ENCODE assay signal across 11 cellular contexts in genomic region chr14:51394391-51394790, GRCh38.
DNase-seq lines count a peak whose midpoint lies in the region; ATAC-seq, FAIRE-seq and TF ChIP-seq lines count a peak whose summit lies in the region.
"Had no signal": no experiment of that assay in that cellular context is flagged by ENCODE, and none has a peak within 500 bp of the region (broad histone marks: within the 10 kb centered on the region; RNA-seq: fewer than 3 reads in every experiment).

No MANE protein-coding gene starts in this region.

- 94% methylated on average over 4 of the region's 4 CpGs for WGBS in A549 (ENCODE audit: missing lambda C conversion rate)
- 0% methylated on average over 1 of the region's 4 CpGs; no CpG with 5 or more reads in 1 of the 2 experiments for WGBS in IMR-90 (ENCODE audit: extremely low coverage in 2 of 2, insufficient read length in 1 of 2), 2 experiments
- WGBS in H1 (ENCODE audit: extremely low coverage in 1 of 2, insufficient coverage in 1 of 2, insufficient read length in 1 of 2, insufficient replicate concordance in 2 of 2, low coverage in 1 of 2, low lambda C conversion rate in 2 of 2, missing lambda C conversion rate in 1 of 2), 2 experiments = 80% methylated on average over 4 of the region's 4 CpGs; no CpG with 5 or more reads in 1 of the 2 experiments

- H3K18ac ChIP-seq in IMR-90 (ENCODE audit: low read depth, low read length) (peak overlapping the region; percentile 96), H1 (ENCODE audit: extremely low read depth, low read length) (no peak overlapping the region)

- H3K27ac ChIP-seq in A549 = peak overlapping the region; percentile 84 to 88; a peak in 5 of 6 replicates
- H3K27ac ChIP-seq in IMR-90 (ENCODE audit: insufficient read depth, low read length) = peak overlapping the region; percentile 91
- no peak overlapping the region for H3K27ac ChIP-seq in H1 (ENCODE audit: low read depth, low read length)
- H3K27ac ChIP-seq in muscle layer of colon (ENCODE audit: low read depth, low read length) = peak overlapping the region; percentile 66

- no peaks in the 10 kb centered on the region for H3K36me3 ChIP-seq in IMR-90 (ENCODE audit: control insufficient read depth, insufficient read depth, low read length)
- H3K36me3 ChIP-seq in H1 (ENCODE audit: control insufficient read depth in 2 of 4, insufficient read depth in 4 of 4, low read length in 3 of 4) = no peaks in the 10 kb centered on the region
- no peaks in the 10 kb centered on the region for H3K36me3 ChIP-seq in muscle layer of colon (ENCODE audit: insufficient read depth, low read length)

- 0 out of 2 replicates have a peak, but pooled peaks cover 2% of the 10 kb centered on the region for H3K23me2 ChIP-seq in H1 (ENCODE audit: low read depth, low read length)

- dilution Hi-C loops in IMR-90 (cut with HindIII; ENCODE audit: low sequenced_read_pairs, unreplicated experiment) = no loop called here

- H2AFZ ChIP-seq in IMR-90 (replicated peaks; ENCODE audit: low read length, poor library complexity) = peak overlapping the region; percentile 74
- H2AFZ ChIP-seq in H1 (ENCODE audit: low read length) = peak overlapping the region; percentile 97; the same call in 1 of the 2 replicates

- H3K9me3 ChIP-seq in A549 (no peaks in the 10 kb centered on the region), IMR-90 (ENCODE audit: control insufficient read depth, insufficient read depth, low read length) (no peaks in the 10 kb centered on the region), H1 (ENCODE audit: insufficient read depth in 2 of 2, low read depth in 1 of 2, low read length in 1 of 2) (no peaks in the 10 kb centered on the region), muscle layer of colon (ENCODE audit: low read length) (no peaks in the 10 kb centered on the region)

- H3K56ac ChIP-seq in IMR-90 (ENCODE audit: extremely low read depth, insufficient read depth, low read length) (peak overlapping the region; percentile 99), H1 (replicated peaks; ENCODE audit: insufficient read length, low read depth, low read length) (no peak overlapping the region)

- intact Hi-C loops in IMR-90 (cut with micrococcal nuclease) = loop anchor here (2.0 to 10.0 kb wide), 3 partner anchors 26 to 380 kb away; no protein-coding TSS in a partner anchor

- H4K8ac ChIP-seq in IMR-90 (ENCODE audit: low read depth in 2 of 2, low read length in 2 of 2) (peak overlapping the region; percentile 68 to 99), H1 (ENCODE audit: extremely low read depth, insufficient read depth, low read length) (no peak overlapping the region)

- H3K4ac ChIP-seq in IMR-90 (ENCODE audit: low read depth, low read length) (peak overlapping the region; percentile 100), H1 (replicated peaks; ENCODE audit: insufficient read length, low read depth, low read length) (no peak overlapping the region)

- no peak for DNase-seq in A549 (ENCODE audit: low read depth in 1 of 2, low spot score in 1 of 2)
- DNase-seq in IMR-90 = peak; percentile 70
- no peak for DNase-seq in H1 (ENCODE audit: low read depth in 1 of 2, low spot score in 2 of 2)
- DNase-seq in NK-92 (lab: John Stamatoyannopoulos, UW; ENCODE audit: unreplicated experiment) = no peak
- no peak for DNase-seq in stimulated activated CD8-positive, alpha-beta memory T cell treated with anti-CD3 and anti-CD28 coated beads, Interleukin-4, amount 100 ng/mL, for 48 hours
- no peak for DNase-seq in NCI-H345 treated with DMSO at 0.1 percent for 48 hours (lab: John Stamatoyannopoulos, UW; ENCODE audit: unreplicated experiment)
- DNase-seq in NCI-H82 treated with DMSO at 0.1 percent for 48 hours (lab: John Stamatoyannopoulos, UW; ENCODE audit: unreplicated experiment) = no peak
- DNase-seq: activated CD4-positive, alpha-beta T cell treated with anti-CD3 and anti-CD28 coated beads, Interleukin-2, amount 50 U/mL, for 48 hours; activated naive CD8-positive, alpha-beta T cell treated with anti-CD3 and anti-CD28 coated beads, Interleukin-2, amount 10 ng/mL, durations not matched to agents 7 days and 5 days; NCI-H1436 had no signal

- H3K27me3 ChIP-seq in IMR-90 (ENCODE audit: control insufficient read depth, insufficient read depth, low read length) (no peaks in the 10 kb centered on the region), H1 (replicated peaks in 1 of 4; ENCODE audit: control insufficient read depth in 3 of 4, extremely low read depth in 1 of 4, insufficient read depth in 3 of 4, low read length in 3 of 4) (no peaks in the 10 kb centered on the region), muscle layer of colon (ENCODE audit: control insufficient read depth in 1 of 2, insufficient read depth in 2 of 2, low read length in 2 of 2) (no peaks in the 10 kb centered on the region)

- H3K9ac ChIP-seq in IMR-90 (ENCODE audit: low read depth, low read length) (peak overlapping the region; percentile 77), H1 (replicated peaks in 1 of 4; ENCODE audit: extremely low read depth in 1 of 4, low read depth in 3 of 4, low read length in 3 of 4) (no peak overlapping the region), muscle layer of colon (ENCODE audit: low read length) (no peak overlapping the region)

- H4K20me1 ChIP-seq in IMR-90 (ENCODE audit: insufficient read depth, low read length) (no peaks in the 10 kb centered on the region), H1 (replicated peaks in 1 of 2; ENCODE audit: control insufficient read depth in 1 of 2, insufficient read depth in 2 of 2, low read length in 2 of 2) (no peaks in the 10 kb centered on the region)

- no peak for FAIRE-seq in A549 (lab: Jason Lieb, UNC)
- FAIRE-seq in H1 (lab: Jason Lieb, UNC) = no peak

- H4K91ac ChIP-seq in IMR-90 (ENCODE audit: insufficient read depth, low read depth, low read length) (peak overlapping the region; percentile 98), H1 (replicated peaks; ENCODE audit: insufficient read length, low read length) (no peak overlapping the region)

- POLR2A ChIA-PET in A549 (lab: Yijun Ruan, JAX) (no interaction called here), IMR-90 (lab: Charles Lee; ENCODE audit: unreplicated experiment) (interaction anchor here (0.6 to 1.0 kb wide), 2 partner anchors 139 to 164 kb away, joined by 5 to 6 read pairs; no protein-coding TSS in a partner anchor), H1 (lab: Charles Lee; ENCODE audit: partially characterized antibody) (no interaction called here)

- peak overlapping the region; percentile 98 for H3K23ac ChIP-seq in IMR-90 (ENCODE audit: low read depth, low read length)
- H3K23ac ChIP-seq in H1 (ENCODE audit: insufficient read length) = no peak overlapping the region

- TF ChIP-seq RAD21 in A549 (conservative IDR thresholded peaks at IDR 0.05 in 1 of 2, IDR thresholded peaks at IDR 0.05 in 1 of 2) (no peak), IMR-90 (IDR thresholded peaks at IDR 0.05; ENCODE audit: low read length) (no peak), H1 (IDR thresholded peaks at IDR 0.05 in 1 of 2, conservative IDR thresholded peaks at IDR 0.05 in 1 of 2; ENCODE audit: low read depth in 2 of 2, low read length in 2 of 2) (no peak)

- peak overlapping the region; percentile 99 for H2BK15ac ChIP-seq in IMR-90 (ENCODE audit: low read depth, low read length)
- no peak overlapping the region for H2BK15ac ChIP-seq in H1 (ENCODE audit: low read length)

- H3K79me2 ChIP-seq in H1 (ENCODE audit: control insufficient read depth in 1 of 2, insufficient read depth in 2 of 2, low read length in 2 of 2) = no peaks in the 10 kb centered on the region

- H3K4me1 ChIP-seq in A549 (peaks cover 49% of the 10 kb centered on the region), IMR-90 (ENCODE audit: control insufficient read depth, insufficient read depth, low read length) (peaks cover 27% of the 10 kb centered on the region), H1 (replicated peaks in 1 of 4; ENCODE audit: control insufficient read depth in 3 of 4, insufficient read depth in 4 of 4, low read length in 3 of 4) (peaks cover 0 to 8% (median 3%) of the 10 kb centered on the region in 4 experiments; a peak in 4 of 7 replicates), muscle layer of colon (ENCODE audit: insufficient read depth, low read length) (peaks cover 39% of the 10 kb centered on the region)

- TF ChIP-seq EP300 in A549 (IDR thresholded peaks at IDR 0.05) (no peak), H1 (IDR thresholded peaks at IDR 0.05; ENCODE audit: borderline replicate concordance in 1 of 2, low read depth in 2 of 2, low read length in 2 of 2) (no peak)

- H3K4me3 ChIP-seq in A549 = no peak overlapping the region
- no peak overlapping the region for H3K4me3 ChIP-seq in IMR-90 (ENCODE audit: insufficient read depth, low read depth, low read length)
- no peak overlapping the region for H3K4me3 ChIP-seq in H1 (ENCODE audit: extremely low read depth in 1 of 4, insufficient read depth in 2 of 4, low read depth in 3 of 4, low read length in 4 of 4)
- H3K4me3 ChIP-seq in muscle layer of colon (ENCODE audit: low read depth in 1 of 2, low read length in 2 of 2) = peak overlapping the region in 1 of 2 donors; percentile 10

- H2BK120ac ChIP-seq in IMR-90 (ENCODE audit: low read depth, low read length) (peak overlapping the region; percentile 96), H1 (replicated peaks; ENCODE audit: low read depth, low read length) (no peak overlapping the region)

- H2BK20ac ChIP-seq in IMR-90 (ENCODE audit: low read depth, low read length) (peak overlapping the region; percentile 100), H1 (ENCODE audit: low read length) (no peak overlapping the region)

- H2BK12ac ChIP-seq in H1 (ENCODE audit: low read depth, low read length) = no peak overlapping the region

- peaks cover 0 to 25% of the 10 kb centered on the region in 2 experiments; a peak in 2 of 4 replicates for H3K79me1 ChIP-seq in IMR-90 (ENCODE audit: low read depth in 1 of 2, low read length in 2 of 2)
- no peaks in the 10 kb centered on the region for H3K79me1 ChIP-seq in H1 (ENCODE audit: low read depth, low read length)

- no peak for TF ChIP-seq POLR2A in A549 (IDR thresholded peaks at IDR 0.05; ENCODE audit: low read length)
- TF ChIP-seq POLR2A in IMR-90 (IDR thresholded peaks at IDR 0.05; ENCODE audit: low read depth, low read length) = no peak
- TF ChIP-seq POLR2A in H1 (IDR thresholded peaks at IDR 0.05; ENCODE audit: control extremely low read depth in 1 of 2, low read depth in 2 of 2, low read length in 2 of 2) = no peak

- TF ChIP-seq CTCF in A549 (IDR thresholded peaks at IDR 0.05) = no peak
- no peak for TF ChIP-seq CTCF in IMR-90 (conservative IDR thresholded peaks at IDR 0.05; ENCODE audit: low read depth, low read length)
- no peak for TF ChIP-seq CTCF in H1 (IDR thresholded peaks at IDR 0.05; ENCODE audit: control extremely low read depth in 1 of 3, insufficient read depth in 1 of 3, low read depth in 1 of 3, low read length in 3 of 3)

- no peak for ATAC-seq in A549
- ATAC-seq in IMR-90 (ENCODE audit: low read depth) = no peak; the same call in 1 of the 2 replicates

- no peak overlapping the region for H3K4me2 ChIP-seq in A549
- no peak overlapping the region for H3K4me2 ChIP-seq in IMR-90 (ENCODE audit: low read depth, low read length)
- no peak overlapping the region for H3K4me2 ChIP-seq in H1 (ENCODE audit: insufficient read depth in 1 of 2, low read depth in 2 of 2, low read length in 2 of 2)

- H3K14ac ChIP-seq in IMR-90 (replicated peaks; ENCODE audit: low read depth, low read length) = peak overlapping the region; percentile 99
- H3K14ac ChIP-seq in H1 (ENCODE audit: insufficient read length) = no peak overlapping the region

- peak overlapping the region; percentile 90 for H2AK9ac ChIP-seq in IMR-90 (replicated peaks; ENCODE audit: low read depth, low read length, poor library complexity)

- peak overlapping the region; percentile 100 for H2AK5ac ChIP-seq in IMR-90 (ENCODE audit: low read depth, low read length)
- no peak overlapping the region for H2AK5ac ChIP-seq in H1 (ENCODE audit: low read depth, low read length)

- no TSS peak for BruUV-seq in IMR-90 (replicated peaks; lab: Mats Ljungman, UMichigan)

- in situ Hi-C loops in IMR-90 (cut with MboI; ENCODE audit: low sequenced_read_pairs) = no loop called here

- H4K5ac ChIP-seq in IMR-90 (ENCODE audit: low read depth, low read length) (peak overlapping the region; percentile 87), H1 (ENCODE audit: insufficient read length, low read depth, low read length) (no peak overlapping the region)

- H2BK5ac ChIP-seq in IMR-90 (ENCODE audit: low read depth, low read length, poor library complexity, severe bottlenecking) (peak overlapping the region; percentile 98), H1 (ENCODE audit: low read depth, low read length) (no peak overlapping the region)

- H3K9me1 ChIP-seq in IMR-90 (ENCODE audit: insufficient read depth, low read length) = peaks cover 17% of the 10 kb centered on the region

- CTCF ChIA-PET in A549 (lab: Yijun Ruan, JAX) = interaction anchor here (0.5 to 2.1 kb wide), 3 partner anchors 58 to 382 kb away, joined by 3 to 4 read pairs (median 3); no protein-coding TSS in a partner anchor
- CTCF ChIA-PET in IMR-90 (lab: Yijun Ruan, JAX) = interaction anchor here (1.0 to 1.3 kb wide), 3 partner anchors 15 to 385 kb away, joined by 3 read pairs; no protein-coding TSS in a partner anchor
- CTCF ChIA-PET in H1 (lab: Charles Lee; ENCODE audit: partially characterized antibody) = interaction anchor here (0.8 to 1.4 kb wide), 2 partner anchors 382 to 385 kb away, joined by 3 to 4 read pairs; no protein-coding TSS in a partner anchor
